8 cellular contexts compared by ENCODE assay signal in genomic region chr7:16420649-16421332, GRCh38. TPM values are rescaled to one million over a fixed set of nuclear protein-coding genes. Genes with fewer than 3 reads are reported as not detected.
DNase-seq lines count a peak whose midpoint lies in the region; ATAC-seq, FAIRE-seq and TF ChIP-seq lines count a peak whose summit lies in the region.

No MANE protein-coding gene starts in this region.

- H3K9me3 ChIP-seq in T-helper 17 cell (ENCODE audit: control insufficient read depth, low read length, poor library complexity, severe bottlenecking) = no peaks in the 10 kb centered on the region
- no peaks in the 10 kb centered on the region for H3K9me3 ChIP-seq in right cardiac atrium (ENCODE audit: control insufficient read depth, low read length)

- DNase-seq in NCI-H1694 (lab: John Stamatoyannopoulos, UW) (peak; percentile 92), T-helper 17 cell (peak; percentile 50 to 68 (median 64)), right cardiac atrium (peak; percentile 89 to 95 (median 95)), pulmonary artery endothelial cell (ENCODE audit: low read depth, low spot score) (peak; percentile 63), urothelium cell line (ENCODE audit: low spot score) (peak; percentile 91)

- peak overlapping the region; percentile 98 for H3K4me3 Mint-ChIP-seq in T-helper 17 cell

- peaks cover 24% of the 10 kb centered on the region for H3K4me1 Mint-ChIP-seq in T-helper 17 cell

- no peaks in the 10 kb centered on the region for H3K36me3 Mint-ChIP-seq in T-helper 17 cell (ENCODE audit: low read depth)

- no peak for FAIRE-seq in urothelium cell line (lab: Jason Lieb, UNC)

- under 1% methylated on average over 56 of the region's 56 CpGs for WGBS in right cardiac atrium

- H3K4me1 ChIP-seq in right cardiac atrium (ENCODE audit: control insufficient read depth, insufficient read depth, low read length) = peaks cover 5% of the 10 kb centered on the region

- intact Hi-C loops in right cardiac atrium (cut with DNase I) = no loop called here

- peak; percentile 46 for TF ChIP-seq CTCF in GM12872 (IDR thresholded peaks at IDR 0.05; ENCODE audit: insufficient read depth, low read depth, low read length)

- ATAC-seq in HG02759 (IDR thresholded peaks at IDR 0.05; ENCODE audit: unreplicated experiment) (peak; percentile 87), T-helper 17 cell (peak; percentile 92), right cardiac atrium (peak; percentile 96 to 97)

- peak overlapping the region; percentile 65 for H3K4me3 ChIP-seq in right cardiac atrium (ENCODE audit: low read length)

- H3K27ac ChIP-seq in angular gyrus (ENCODE audit: low read depth, low read length) = peak overlapping the region; percentile 98
- H3K27ac ChIP-seq in right cardiac atrium (ENCODE audit: low read length) = peak overlapping the region; percentile 94

- H3K27me3 Mint-ChIP-seq in T-helper 17 cell = peaks cover 2% of the 10 kb centered on the region

- peak overlapping the region; percentile 99 for H3K27ac Mint-ChIP-seq in T-helper 17 cell

- H3K27me3 ChIP-seq in right cardiac atrium (ENCODE audit: control insufficient read depth, insufficient read depth) = no peaks in the 10 kb centered on the region

RNA-seq across cellular contexts. Expression of gene CRPPA, which starts 0.5 kb away (rescaled TPM):
- total RNA-seq in T-helper 17 cell (under 1 TPM; 0.81 to 0.99 TPM), right cardiac atrium (10 to 100 TPM in 3 of 4 donors, 1 to 10 TPM in 1; 8.5 to 13.6 (median 10.5) TPM), pulmonary artery endothelial cell (0.86 and 1.2 TPM in 2 replicates)
- 2.3 TPM for polyA plus RNA-seq in right cardiac atrium

RNA-seq across cellular contexts. Expression of gene SOSTDC1, which starts 44.7 kb away (rescaled TPM):
- not detected for total RNA-seq in T-helper 17 cell
- 10 to 100 TPM in 2 of 4 donors, 1 to 10 TPM in 2; 4.3 to 17.2 (median 9.3) TPM for total RNA-seq in right cardiac atrium
- polyA plus RNA-seq in right cardiac atrium = 9.5 TPM
- total RNA-seq in pulmonary artery endothelial cell = not detected in 2 replicates

Comparison
In these comparisons a context has a peak if more than half of its experiments do, and no peak if none do; other contexts are left out.
1. Peak in every context shown above with its lines: DNase-seq, ATAC-seq, H3K4me3 ChIP-seq and H3K27ac ChIP-seq.